Comparison of ENCODE assay signal across 15 cellular contexts in the genomic region with DNA sequence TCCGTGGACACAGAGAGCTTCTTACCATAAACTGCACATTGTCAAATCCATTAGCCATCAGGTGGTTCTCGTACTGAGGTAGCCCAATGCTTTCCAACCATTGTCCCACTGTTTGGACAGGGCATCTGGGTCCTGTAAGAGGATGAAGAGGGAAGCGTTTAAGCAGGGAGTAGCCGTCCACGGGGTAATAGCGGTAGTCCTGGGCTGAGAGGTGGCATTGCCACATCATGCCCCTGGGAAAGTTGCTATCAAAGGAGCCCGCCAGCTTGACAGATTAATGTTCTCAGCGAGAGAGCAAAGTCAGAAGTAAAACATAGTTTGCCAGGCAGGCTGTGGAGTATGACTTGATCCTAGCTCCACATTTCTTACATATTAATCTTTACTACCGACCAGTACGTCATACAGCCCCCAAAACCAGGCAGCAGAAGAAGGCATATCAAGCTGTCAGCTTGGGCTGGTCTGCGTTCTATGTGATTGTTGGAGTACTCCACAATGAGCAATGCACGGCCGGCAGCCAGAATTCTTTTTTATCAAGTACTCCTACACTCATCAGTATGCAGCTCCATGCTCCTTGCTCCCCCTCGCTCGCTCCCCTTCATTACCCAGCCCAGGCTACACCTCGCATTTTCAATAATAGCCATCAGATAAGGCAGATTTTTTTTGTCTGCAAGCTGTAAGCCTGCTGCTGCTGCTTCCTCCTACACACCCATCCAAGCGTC.
DNase-seq lines count a peak whose midpoint lies in the region; ATAC-seq and TF ChIP-seq lines count a peak whose summit lies in the region.
"Had no signal": no experiment of that assay in that cellular context is flagged by ENCODE, and none has a peak within 500 bp of the region (broad histone marks: within the 10 kb centered on the region; RNA-seq: fewer than 3 reads in every experiment).

No MANE protein-coding gene starts in this region.

- H2AFZ ChIP-seq in H9 (ENCODE audit: low read length), result peak overlapping the region; percentile 34

- H2AK5ac ChIP-seq in H9 (ENCODE audit: insufficient read length, low read length), result no peak overlapping the region

- no peaks in the 10 kb centered on the region for H3K79me1 ChIP-seq in H9 (ENCODE audit: insufficient read depth, low read depth, low read length, poor library complexity, severe bottlenecking)

- no peak overlapping the region for H3K18ac ChIP-seq in H9 (ENCODE audit: insufficient read length, low read depth, low read length)

- no peak overlapping the region for H4K5ac ChIP-seq in H9 (ENCODE audit: insufficient read length, low read depth, low read length)

- DNase-seq in H9 (peak; percentile 30), astrocyte of the hippocampus (ENCODE audit: low read depth, low spot score) (peak; percentile 89), left ventricle myocardium superior (no peak), omental fat pad (ENCODE audit: low spot score) (no peak), RKO (ENCODE audit: low spot score) (no peak), NCI-H526 (lab: John Stamatoyannopoulos, UW) (no peak)
- DNase-seq in stimulated activated CD4-positive, alpha-beta T cell treated with anti-CD3 and anti-CD28 coated beads, Interleukin-4, amount 100 ng/mL, for 4 hours, result no peak
- DNase-seq: activated CD4-positive, alpha-beta memory T cell treated with anti-CD3 and anti-CD28 coated beads, Interleukin-2, amount 10 ng/mL, durations not matched to agents 7 days and 5 days; activated naive CD4-positive, alpha-beta T cell; colonic mucosa; GOT3; RPMI8226; T1000 had no signal

- H3K27me3 Mint-ChIP-seq in H9 (ENCODE audit: low read depth), result no peaks in the 10 kb centered on the region
- H3K27me3 Mint-ChIP-seq: activated CD4-positive, alpha-beta memory T cell treated with anti-CD3 and anti-CD28 coated beads, Interleukin-2, amount 10 ng/mL, durations not matched to agents 7 days and 5 days had no signal

- no CpG with 5 or more reads among the region's 17 CpGs for WGBS in H9 (ENCODE audit: extremely low coverage, insufficient read length, low lambda C conversion rate)

- no peak overlapping the region for H3K23ac ChIP-seq in H9 (ENCODE audit: insufficient read length, low read depth, low read length)

- H3K4me3 Mint-ChIP-seq in H9, result peak overlapping the region; percentile 34 to 66
- H3K4me3 Mint-ChIP-seq: activated CD4-positive, alpha-beta memory T cell treated with anti-CD3 and anti-CD28 coated beads, Interleukin-2, amount 10 ng/mL, durations not matched to agents 7 days and 5 days had no signal

- H3K4me2 ChIP-seq in H9 (ENCODE audit: insufficient read depth, insufficient read length, low read length), result peak overlapping the region; percentile 65

- H2BK12ac ChIP-seq in H9 (ENCODE audit: insufficient read length, low read depth, low read length), result no peak overlapping the region

- H3K14ac ChIP-seq in H9 (ENCODE audit: insufficient read depth, low read length), result no peak overlapping the region; the same call in 1 of the 2 replicates

- H3K4me1 Mint-ChIP-seq in H9, result peaks cover 27 to 30% of the 10 kb centered on the region in 2 experiments
- H3K4me1 Mint-ChIP-seq: activated CD4-positive, alpha-beta memory T cell treated with anti-CD3 and anti-CD28 coated beads, Interleukin-2, amount 10 ng/mL, durations not matched to agents 7 days and 5 days had no signal

- H3K36me3 Mint-ChIP-seq in H9 (ENCODE audit: insufficient read depth in 1 of 3, low read depth in 3 of 3), result no peaks in the 10 kb centered on the region; a peak in 1 of 7 replicates

- no peaks in the 10 kb centered on the region for H4K20me1 ChIP-seq in H9 (ENCODE audit: control insufficient read depth, insufficient read depth, insufficient read length)

- H3T11ph ChIP-seq in H9 (ENCODE audit: low read length), result no peak overlapping the region

- no peak overlapping the region for H2BK120ac ChIP-seq in H9 (ENCODE audit: low read depth, low read length, poor library complexity, severe bottlenecking)

- no peak overlapping the region for H3K56ac ChIP-seq in H9 (ENCODE audit: insufficient read length, low read depth, low read length)

- no peak overlapping the region for H3K9ac ChIP-seq in H9 (ENCODE audit: extremely low read depth, insufficient read length, low read length)

- no peak overlapping the region for H3K27ac ChIP-seq in H9 (ENCODE audit: insufficient read length, low read depth, low read length)
- H3K27ac ChIP-seq: colonic mucosa had no signal

- peak overlapping the region; percentile 12 to 87 (median 82); a peak in 6 of 7 replicates for H3K27ac Mint-ChIP-seq in H9
- H3K27ac Mint-ChIP-seq: activated CD4-positive, alpha-beta memory T cell treated with anti-CD3 and anti-CD28 coated beads, Interleukin-2, amount 10 ng/mL, durations not matched to agents 7 days and 5 days had no signal

- intact Hi-C loops in left ventricle myocardium superior (cut with micrococcal nuclease), result no loop called here

- H3K79me2 ChIP-seq in H9 (ENCODE audit: insufficient read depth, low read length), result no peaks in the 10 kb centered on the region

- H3K27me3 ChIP-seq in H9 (ENCODE audit: insufficient read depth, low read length), result no peaks in the 10 kb centered on the region
- H3K27me3 ChIP-seq: colonic mucosa had no signal

- peaks cover 0 to 7% of the 10 kb centered on the region in 2 experiments; a peak in 2 of 5 replicates for H3K9me3 Mint-ChIP-seq in H9
- H3K9me3 Mint-ChIP-seq: activated CD4-positive, alpha-beta memory T cell treated with anti-CD3 and anti-CD28 coated beads, Interleukin-2, amount 10 ng/mL, durations not matched to agents 7 days and 5 days had no signal

- peaks cover 2% of the 10 kb centered on the region; the same call in 1 of the 2 replicates for H3K4me1 ChIP-seq in H9 (ENCODE audit: insufficient read depth, low read length)
- H3K4me1 ChIP-seq: colonic mucosa had no signal

- no peaks in the 10 kb centered on the region for H3K9me3 ChIP-seq in H9 (ENCODE audit: control insufficient read depth, low read depth, low read length)
- H3K9me3 ChIP-seq: colonic mucosa had no signal

- no peak overlapping the region for H3K4ac ChIP-seq in H9 (ENCODE audit: low read depth, low read length)

- no peak overlapping the region for H2BK20ac ChIP-seq in H9 (ENCODE audit: low read depth, low read length, poor library complexity, severe bottlenecking)

- no peak overlapping the region for H2BK5ac ChIP-seq in H9 (ENCODE audit: insufficient read length, low read length)

- H4K8ac ChIP-seq in H9 (replicated peaks; ENCODE audit: insufficient read length, low read depth, low read length), result no peak overlapping the region

- no peaks in the 10 kb centered on the region for H3K23me2 ChIP-seq in H9 (ENCODE audit: insufficient read length, low read depth, low read length, poor library complexity, severe bottlenecking)

- H2BK15ac ChIP-seq in H9 (ENCODE audit: low read depth, low read length), result no peak overlapping the region

- H4K91ac ChIP-seq in H9 (ENCODE audit: insufficient read length, low read depth, low read length), result no peak overlapping the region

- peak; percentile 25 for ATAC-seq in left ventricle myocardium superior
- peak; percentile 94 for ATAC-seq in omental fat pad (ENCODE audit: low FRiP score)
- no peak for ATAC-seq in HG02973 (IDR thresholded peaks at IDR 0.05; ENCODE audit: unreplicated experiment)
- ATAC-seq: left lobe of liver had no signal

- no peak for TF ChIP-seq CTCF in H9 (conservative IDR thresholded peaks at IDR 0.05)
- no peak for TF ChIP-seq CTCF in omental fat pad (IDR thresholded peaks at IDR 0.05)

Comparison
In these comparisons a context has a peak if more than half of its experiments do, and no peak if none do; other contexts are left out.
1. DNase-seq: peak in H9 (single experiment) and astrocyte of the hippocampus (single experiment); none in left ventricle myocardium superior (single experiment), omental fat pad (single experiment), RKO (single experiment), NCI-H526 (0 of 2) and stimulated activated CD4-positive, alpha-beta T cell treated with anti-CD3 and anti-CD28 coated beads, Interleukin-4, amount 100 ng/mL, for 4 hours (0 of 2).